ENCODE assay signal across 8 cellular contexts in the genomic region with DNA sequence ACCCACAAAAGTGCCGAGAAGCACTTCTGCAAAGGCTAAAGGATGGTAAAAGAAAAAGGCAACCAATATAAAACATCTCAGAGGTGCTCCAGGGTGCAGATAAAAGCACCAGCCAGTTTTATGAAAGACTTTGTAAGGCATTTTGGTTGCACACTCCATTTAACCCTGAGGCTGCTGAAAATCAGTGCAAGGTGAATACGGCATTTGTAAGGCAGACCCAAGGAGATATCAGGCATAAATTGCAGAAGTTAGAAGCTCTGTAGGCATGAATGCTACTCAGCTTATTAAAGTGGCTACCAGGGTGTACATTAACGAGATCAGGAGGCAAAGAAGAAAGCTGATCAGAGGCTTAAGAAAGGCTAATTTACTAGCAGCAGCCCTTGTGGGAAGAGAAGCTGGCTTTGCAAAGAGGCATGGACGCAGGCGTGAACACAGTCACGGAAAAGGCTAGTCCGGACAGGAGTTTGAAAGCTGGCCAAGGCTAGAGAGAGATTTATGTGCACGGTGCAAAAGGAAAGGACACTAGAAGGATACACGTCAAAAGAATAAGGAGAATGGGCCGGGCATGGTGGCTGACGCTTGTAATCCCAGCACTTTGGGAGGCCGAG.
DNase-seq lines count a peak whose midpoint lies in the region; ATAC-seq, FAIRE-seq and TF ChIP-seq lines count a peak whose summit lies in the region.

No MANE protein-coding gene starts in this region.

- H3K4me1 Mint-ChIP-seq in chondrocyte (ENCODE audit: low read depth), result peaks cover 18% of the 10 kb centered on the region

- no peak overlapping the region for H3K27ac ChIP-seq in A673 (ENCODE audit: low read depth, low read length, poor library complexity, severe bottlenecking)

- CTCF ChIA-PET in A673 (lab: Charles Lee), result no interaction called here

- H3K4me3 Mint-ChIP-seq in chondrocyte (ENCODE audit: unreplicated experiment), result peak overlapping the region; percentile 70

- H3K9me3 Mint-ChIP-seq in chondrocyte (ENCODE audit: low read depth), result peaks cover 11% of the 10 kb centered on the region

- no peaks in the 10 kb centered on the region for H3K36me3 ChIP-seq in A673 (ENCODE audit: insufficient read depth, low read length, poor library complexity, severe bottlenecking)
- no peaks in the 10 kb centered on the region for H3K36me3 ChIP-seq in mucosa of descending colon (ENCODE audit: low read depth)

- no peaks in the 10 kb centered on the region for H3K4me1 ChIP-seq in A673 (ENCODE audit: insufficient read depth, low read length, poor library complexity, severe bottlenecking)
- H3K4me1 ChIP-seq in mucosa of descending colon (ENCODE audit: low read depth), result peaks cover 20% of the 10 kb centered on the region

- DNase-seq in A673 (ENCODE audit: low spot score), result no peak
- DNase-seq in LHCN-M2 (ENCODE audit: low read depth), result peak; percentile 6
- no peak for DNase-seq in chondrocyte (ENCODE audit: low spot score)
- DNase-seq in mucosa of descending colon, result peak in 2 of 3 donors; percentile 38 to 45
- no peak for DNase-seq in inferior parietal cortex (ENCODE audit: extremely low spot score)
- no peak for DNase-seq in urothelium cell line (ENCODE audit: low spot score)
- DNase-seq in COLO668 (lab: John Stamatoyannopoulos, UW; ENCODE audit: unreplicated experiment), result no peak

- no peaks in the 10 kb centered on the region for H3K27me3 Mint-ChIP-seq in chondrocyte (ENCODE audit: low read depth)

- H3K9me3 ChIP-seq in A673 (ENCODE audit: low read depth, low read length, poor library complexity, severe bottlenecking) (peaks cover 22% of the 10 kb centered on the region), mucosa of descending colon (no peaks in the 10 kb centered on the region)

- no peaks in the 10 kb centered on the region for H3K36me3 Mint-ChIP-seq in chondrocyte (ENCODE audit: low read depth)

- H3K4me3 ChIP-seq in A673 (ENCODE audit: low read depth, low read length, poor library complexity, severe bottlenecking) (peak overlapping the region; percentile 19), mucosa of descending colon (no peak overlapping the region)

- no TSS peak for BruUV-seq in A673 (replicated peaks; lab: Mats Ljungman, UMichigan)

- no peaks in the 10 kb centered on the region for H3K27me3 ChIP-seq in A673 (replicated peaks; ENCODE audit: insufficient read depth, low read depth, low read length, poor library complexity)

- POLR2A ChIA-PET in A673 (lab: Charles Lee; ENCODE audit: low non-redundant PET), result no interaction called here

- peak; percentile 43 for ATAC-seq in mucosa of descending colon
- no peak for ATAC-seq in HG02642 (IDR thresholded peaks at IDR 0.05; ENCODE audit: poor library complexity, unreplicated experiment)

- no peak overlapping the region for H3K27ac Mint-ChIP-seq in chondrocyte (ENCODE audit: unreplicated experiment)

- FAIRE-seq in urothelium cell line (lab: Jason Lieb, UNC), result no peak

- TF ChIP-seq CTCF in A673 (conservative IDR thresholded peaks at IDR 0.05; ENCODE audit: low read depth, low read length) (no peak), chondrocyte (IDR thresholded peaks at IDR 0.05) (no peak), mucosa of descending colon (IDR thresholded peaks at IDR 0.05) (no peak)

- intact Hi-C loops in A673 (cut with micrococcal nuclease; ENCODE audit: unreplicated experiment), result no loop called here
- intact Hi-C loops in mucosa of descending colon (cut with DNase I, micrococcal nuclease), result no loop called here

Comparison
In these comparisons a context has a peak if more than half of its experiments do, and no peak if none do; other contexts are left out.
1. DNase-seq: peak in LHCN-M2 (single experiment) and mucosa of descending colon (2 of 3); none in A673 (single experiment), chondrocyte (single experiment), inferior parietal cortex (single experiment), urothelium cell line (single experiment) and COLO668 (single experiment).